1 cellular context compared by ENCODE assay signal in the genomic region with DNA sequence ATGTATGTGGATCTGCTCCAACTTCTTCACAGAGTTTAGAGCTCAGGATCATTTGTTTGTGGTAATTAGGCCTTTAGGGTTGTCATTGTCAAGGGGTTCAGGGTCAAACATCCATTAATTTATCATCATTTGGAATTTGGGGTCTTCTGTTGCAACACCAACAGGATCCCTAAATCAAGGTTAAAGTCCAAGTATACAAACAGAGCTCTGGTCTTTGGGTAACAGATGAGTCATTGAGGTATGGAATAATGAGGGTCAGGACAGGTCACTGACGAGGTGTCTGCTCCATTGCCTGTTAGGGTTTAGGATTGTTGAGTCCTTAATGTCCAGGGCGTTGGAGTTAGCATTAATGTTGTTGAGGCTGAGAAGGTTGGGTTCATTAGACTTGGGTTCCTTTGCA.
TF ChIP-seq lines count a peak whose summit lies in the region.

No MANE protein-coding gene starts in this region.

TF ChIP-seq in HepG2, 621 proteins besides CTCF, POLR2A, EP300 and RAD21 (continues in another document):
- TF ChIP-seq, protein P1, sequence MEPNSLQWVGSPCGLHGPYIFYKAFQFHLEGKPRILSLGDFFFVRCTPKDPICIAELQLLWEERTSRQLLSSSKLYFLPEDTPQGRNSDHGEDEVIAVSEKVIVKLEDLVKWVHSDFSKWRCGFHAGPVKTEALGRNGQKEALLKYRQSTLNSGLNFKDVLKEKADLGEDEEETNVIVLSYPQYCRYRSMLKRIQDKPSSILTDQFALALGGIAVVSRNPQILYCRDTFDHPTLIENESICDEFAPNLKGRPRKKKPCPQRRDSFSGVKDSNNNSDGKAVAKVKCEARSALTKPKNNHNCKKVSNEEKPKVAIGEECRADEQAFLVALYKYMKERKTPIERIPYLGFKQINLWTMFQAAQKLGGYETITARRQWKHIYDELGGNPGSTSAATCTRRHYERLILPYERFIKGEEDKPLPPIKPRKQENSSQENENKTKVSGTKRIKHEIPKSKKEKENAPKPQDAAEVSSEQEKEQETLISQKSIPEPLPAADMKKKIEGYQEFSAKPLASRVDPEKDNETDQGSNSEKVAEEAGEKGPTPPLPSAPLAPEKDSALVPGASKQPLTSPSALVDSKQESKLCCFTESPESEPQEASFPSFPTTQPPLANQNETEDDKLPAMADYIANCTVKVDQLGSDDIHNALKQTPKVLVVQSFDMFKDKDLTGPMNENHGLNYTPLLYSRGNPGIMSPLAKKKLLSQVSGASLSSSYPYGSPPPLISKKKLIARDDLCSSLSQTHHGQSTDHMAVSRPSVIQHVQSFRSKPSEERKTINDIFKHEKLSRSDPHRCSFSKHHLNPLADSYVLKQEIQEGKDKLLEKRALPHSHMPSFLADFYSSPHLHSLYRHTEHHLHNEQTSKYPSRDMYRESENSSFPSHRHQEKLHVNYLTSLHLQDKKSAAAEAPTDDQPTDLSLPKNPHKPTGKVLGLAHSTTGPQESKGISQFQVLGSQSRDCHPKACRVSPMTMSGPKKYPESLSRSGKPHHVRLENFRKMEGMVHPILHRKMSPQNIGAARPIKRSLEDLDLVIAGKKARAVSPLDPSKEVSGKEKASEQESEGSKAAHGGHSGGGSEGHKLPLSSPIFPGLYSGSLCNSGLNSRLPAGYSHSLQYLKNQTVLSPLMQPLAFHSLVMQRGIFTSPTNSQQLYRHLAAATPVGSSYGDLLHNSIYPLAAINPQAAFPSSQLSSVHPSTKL (CRISPR knock-in tag; IDR thresholded peaks at IDR 0.05): peak; percentile 81
- no peak for TF ChIP-seq NRL (CRISPR knock-in tag; IDR thresholded peaks at IDR 0.05; ENCODE audit: borderline replicate concordance)
- no peak for TF ChIP-seq SOX6 (IDR thresholded peaks at IDR 0.05)
- TF ChIP-seq SOX6 (CRISPR knock-in tag; IDR thresholded peaks at IDR 0.05): peak; percentile 80
- TF ChIP-seq HNF4G (IDR thresholded peaks at IDR 0.05; ENCODE audit: borderline replicate concordance, low read depth, low read length): peak; percentile 57; the same call in 1 of the 2 replicates
- no peak for TF ChIP-seq HNF4G (CRISPR knock-in tag; IDR thresholded peaks at IDR 0.05; ENCODE audit: borderline replicate concordance, low read depth)
- TF ChIP-seq POLR2AphosphoS2 (IDR thresholded peaks at IDR 0.05; ENCODE audit: low read depth, low read length): no peak
- TF ChIP-seq TBP (CRISPR knock-in tag; IDR thresholded peaks at IDR 0.05): no peak
- peak; percentile 37; the same call in 1 of the 2 replicates for TF ChIP-seq NCOR1 (IDR thresholded peaks at IDR 0.05; ENCODE audit: borderline replicate concordance, low read length)
- peak; percentile 58 for TF ChIP-seq TEAD3 (CRISPR knock-in tag; optimal IDR thresholded peaks at IDR 0.05; ENCODE audit: borderline replicate concordance)
- TF ChIP-seq SOX5 (CRISPR knock-in tag; IDR thresholded peaks at IDR 0.05; ENCODE audit: borderline replicate concordance): peak; percentile 82; the same call in 1 of the 2 replicates
- TF ChIP-seq, protein P2, sequence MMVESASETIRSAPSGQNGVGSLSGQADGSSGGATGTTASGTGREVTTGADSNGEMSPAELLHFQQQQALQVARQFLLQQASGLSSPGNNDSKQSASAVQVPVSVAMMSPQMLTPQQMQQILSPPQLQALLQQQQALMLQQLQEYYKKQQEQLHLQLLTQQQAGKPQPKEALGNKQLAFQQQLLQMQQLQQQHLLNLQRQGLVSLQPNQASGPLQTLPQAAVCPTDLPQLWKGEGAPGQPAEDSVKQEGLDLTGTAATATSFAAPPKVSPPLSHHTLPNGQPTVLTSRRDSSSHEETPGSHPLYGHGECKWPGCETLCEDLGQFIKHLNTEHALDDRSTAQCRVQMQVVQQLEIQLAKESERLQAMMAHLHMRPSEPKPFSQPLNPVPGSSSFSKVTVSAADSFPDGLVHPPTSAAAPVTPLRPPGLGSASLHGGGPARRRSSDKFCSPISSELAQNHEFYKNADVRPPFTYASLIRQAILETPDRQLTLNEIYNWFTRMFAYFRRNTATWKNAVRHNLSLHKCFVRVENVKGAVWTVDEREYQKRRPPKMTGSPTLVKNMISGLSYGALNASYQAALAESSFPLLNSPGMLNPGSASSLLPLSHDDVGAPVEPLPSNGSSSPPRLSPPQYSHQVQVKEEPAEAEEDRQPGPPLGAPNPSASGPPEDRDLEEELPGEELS (CRISPR knock-in tag; IDR thresholded peaks at IDR 0.05): peak; percentile 43; the same call in 1 of the 2 replicates
- peak; percentile 80 for TF ChIP-seq JUNB (CRISPR knock-in tag; IDR thresholded peaks at IDR 0.05; ENCODE audit: borderline replicate concordance)
- TF ChIP-seq TRIM24 (CRISPR knock-in tag; IDR thresholded peaks at IDR 0.05): peak; percentile 80
- TF ChIP-seq CEBPG (CRISPR knock-in tag; IDR thresholded peaks at IDR 0.05): peak; percentile 77
- TF ChIP-seq, protein P3, sequence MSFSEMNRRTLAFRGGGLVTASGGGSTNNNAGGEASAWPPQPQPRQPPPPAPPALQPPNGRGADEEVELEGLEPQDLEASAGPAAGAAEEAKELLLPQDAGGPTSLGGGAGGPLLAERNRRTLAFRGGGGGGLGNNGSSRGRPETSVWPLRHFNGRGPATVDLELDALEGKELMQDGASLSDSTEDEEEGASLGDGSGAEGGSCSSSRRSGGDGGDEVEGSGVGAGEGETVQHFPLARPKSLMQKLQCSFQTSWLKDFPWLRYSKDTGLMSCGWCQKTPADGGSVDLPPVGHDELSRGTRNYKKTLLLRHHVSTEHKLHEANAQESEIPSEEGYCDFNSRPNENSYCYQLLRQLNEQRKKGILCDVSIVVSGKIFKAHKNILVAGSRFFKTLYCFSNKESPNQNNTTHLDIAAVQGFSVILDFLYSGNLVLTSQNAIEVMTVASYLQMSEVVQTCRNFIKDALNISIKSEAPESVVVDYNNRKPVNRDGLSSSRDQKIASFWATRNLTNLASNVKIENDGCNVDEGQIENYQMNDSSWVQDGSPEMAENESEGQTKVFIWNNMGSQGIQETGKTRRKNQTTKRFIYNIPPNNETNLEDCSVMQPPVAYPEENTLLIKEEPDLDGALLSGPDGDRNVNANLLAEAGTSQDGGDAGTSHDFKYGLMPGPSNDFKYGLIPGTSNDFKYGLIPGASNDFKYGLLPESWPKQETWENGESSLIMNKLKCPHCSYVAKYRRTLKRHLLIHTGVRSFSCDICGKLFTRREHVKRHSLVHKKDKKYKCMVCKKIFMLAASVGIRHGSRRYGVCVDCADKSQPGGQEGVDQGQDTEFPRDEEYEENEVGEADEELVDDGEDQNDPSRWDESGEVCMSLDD (CRISPR knock-in tag; IDR thresholded peaks at IDR 0.05; ENCODE audit: borderline replicate concordance): peak; percentile 99; the same call in 1 of the 2 replicates
- TF ChIP-seq SMARCC2 (IDR thresholded peaks at IDR 0.05): peak; percentile 94
- TF ChIP-seq, protein P4, sequence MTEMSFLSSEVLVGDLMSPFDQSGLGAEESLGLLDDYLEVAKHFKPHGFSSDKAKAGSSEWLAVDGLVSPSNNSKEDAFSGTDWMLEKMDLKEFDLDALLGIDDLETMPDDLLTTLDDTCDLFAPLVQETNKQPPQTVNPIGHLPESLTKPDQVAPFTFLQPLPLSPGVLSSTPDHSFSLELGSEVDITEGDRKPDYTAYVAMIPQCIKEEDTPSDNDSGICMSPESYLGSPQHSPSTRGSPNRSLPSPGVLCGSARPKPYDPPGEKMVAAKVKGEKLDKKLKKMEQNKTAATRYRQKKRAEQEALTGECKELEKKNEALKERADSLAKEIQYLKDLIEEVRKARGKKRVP (CRISPR knock-in tag; IDR thresholded peaks at IDR 0.05): 0 out of 4 replicates have a peak, but pooled peaks of 1 of the 2 experiments have one; percentile 16
- TF ChIP-seq SOX13 (IDR thresholded peaks at IDR 0.05): no peak
- peak in 1 of 2 experiments; percentile 77; a peak in 2 of 4 replicates for TF ChIP-seq SOX13 (CRISPR knock-in tag; conservative IDR thresholded peaks at IDR 0.05 in 1 of 2, IDR thresholded peaks at IDR 0.05 in 1 of 2)
- peak; percentile 33; the same call in 1 of the 2 replicates for TF ChIP-seq SAP130 (CRISPR knock-in tag; IDR thresholded peaks at IDR 0.05; ENCODE audit: low read depth)
- no peak for TF ChIP-seq ZBTB21 (CRISPR knock-in tag; IDR thresholded peaks at IDR 0.05)
- TF ChIP-seq RFX5 (IDR thresholded peaks at IDR 0.05; ENCODE audit: low read depth, low read length): peak; percentile 86
- peak; percentile 99 for TF ChIP-seq ZNF335 (CRISPR knock-in tag; IDR thresholded peaks at IDR 0.05)
- peak; percentile 97 for TF ChIP-seq FOSL2 (CRISPR knock-in tag; IDR thresholded peaks at IDR 0.05)
- TF ChIP-seq ZNF670 (CRISPR knock-in tag; IDR thresholded peaks at IDR 0.05; ENCODE audit: borderline replicate concordance): no peak
- peak; percentile 30; the same call in 1 of the 2 replicates for TF ChIP-seq EHMT2 (IDR thresholded peaks at IDR 0.05; ENCODE audit: borderline replicate concordance, low read depth, low read length)
- TF ChIP-seq, protein P5, sequence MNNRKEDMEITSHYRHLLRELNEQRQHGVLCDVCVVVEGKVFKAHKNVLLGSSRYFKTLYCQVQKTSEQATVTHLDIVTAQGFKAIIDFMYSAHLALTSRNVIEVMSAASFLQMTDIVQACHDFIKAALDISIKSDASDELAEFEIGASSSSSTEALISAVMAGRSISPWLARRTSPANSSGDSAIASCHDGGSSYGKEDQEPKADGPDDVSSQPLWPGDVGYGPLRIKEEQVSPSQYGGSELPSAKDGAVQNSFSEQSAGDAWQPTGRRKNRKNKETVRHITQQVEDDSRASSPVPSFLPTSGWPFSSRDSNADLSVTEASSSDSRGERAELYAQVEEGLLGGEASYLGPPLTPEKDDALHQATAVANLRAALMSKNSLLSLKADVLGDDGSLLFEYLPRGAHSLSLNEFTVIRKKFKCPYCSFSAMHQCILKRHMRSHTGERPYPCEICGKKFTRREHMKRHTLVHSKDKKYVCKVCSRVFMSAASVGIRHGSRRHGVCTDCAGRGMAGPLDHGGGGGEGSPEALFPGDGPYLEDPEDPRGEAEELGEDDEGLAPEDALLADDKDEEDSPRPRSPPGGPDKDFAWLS (CRISPR knock-in tag; IDR thresholded peaks at IDR 0.05; ENCODE audit: borderline replicate concordance): no peak
- TF ChIP-seq, protein P6, sequence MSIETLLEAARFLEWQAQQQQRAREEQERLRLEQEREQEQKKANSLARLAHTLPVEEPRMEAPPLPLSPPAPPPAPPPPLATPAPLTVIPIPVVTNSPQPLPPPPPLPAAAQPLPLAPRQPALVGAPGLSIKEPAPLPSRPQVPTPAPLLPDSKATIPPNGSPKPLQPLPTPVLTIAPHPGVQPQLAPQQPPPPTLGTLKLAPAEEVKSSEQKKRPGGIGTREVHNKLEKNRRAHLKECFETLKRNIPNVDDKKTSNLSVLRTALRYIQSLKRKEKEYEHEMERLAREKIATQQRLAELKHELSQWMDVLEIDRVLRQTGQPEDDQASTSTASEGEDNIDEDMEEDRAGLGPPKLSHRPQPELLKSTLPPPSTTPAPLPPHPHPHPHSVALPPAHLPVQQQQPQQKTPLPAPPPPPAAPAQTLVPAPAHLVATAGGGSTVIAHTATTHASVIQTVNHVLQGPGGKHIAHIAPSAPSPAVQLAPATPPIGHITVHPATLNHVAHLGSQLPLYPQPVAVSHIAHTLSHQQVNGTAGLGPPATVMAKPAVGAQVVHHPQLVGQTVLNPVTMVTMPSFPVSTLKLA (IDR thresholded peaks at IDR 0.05): no peak
- TF ChIP-seq, protein P7, sequence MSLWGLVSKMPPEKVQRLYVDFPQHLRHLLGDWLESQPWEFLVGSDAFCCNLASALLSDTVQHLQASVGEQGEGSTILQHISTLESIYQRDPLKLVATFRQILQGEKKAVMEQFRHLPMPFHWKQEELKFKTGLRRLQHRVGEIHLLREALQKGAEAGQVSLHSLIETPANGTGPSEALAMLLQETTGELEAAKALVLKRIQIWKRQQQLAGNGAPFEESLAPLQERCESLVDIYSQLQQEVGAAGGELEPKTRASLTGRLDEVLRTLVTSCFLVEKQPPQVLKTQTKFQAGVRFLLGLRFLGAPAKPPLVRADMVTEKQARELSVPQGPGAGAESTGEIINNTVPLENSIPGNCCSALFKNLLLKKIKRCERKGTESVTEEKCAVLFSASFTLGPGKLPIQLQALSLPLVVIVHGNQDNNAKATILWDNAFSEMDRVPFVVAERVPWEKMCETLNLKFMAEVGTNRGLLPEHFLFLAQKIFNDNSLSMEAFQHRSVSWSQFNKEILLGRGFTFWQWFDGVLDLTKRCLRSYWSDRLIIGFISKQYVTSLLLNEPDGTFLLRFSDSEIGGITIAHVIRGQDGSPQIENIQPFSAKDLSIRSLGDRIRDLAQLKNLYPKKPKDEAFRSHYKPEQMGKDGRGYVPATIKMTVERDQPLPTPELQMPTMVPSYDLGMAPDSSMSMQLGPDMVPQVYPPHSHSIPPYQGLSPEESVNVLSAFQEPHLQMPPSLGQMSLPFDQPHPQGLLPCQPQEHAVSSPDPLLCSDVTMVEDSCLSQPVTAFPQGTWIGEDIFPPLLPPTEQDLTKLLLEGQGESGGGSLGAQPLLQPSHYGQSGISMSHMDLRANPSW (CRISPR knock-in tag; IDR thresholded peaks at IDR 0.05; ENCODE audit: borderline replicate concordance): no peak
- TF ChIP-seq, protein P8, sequence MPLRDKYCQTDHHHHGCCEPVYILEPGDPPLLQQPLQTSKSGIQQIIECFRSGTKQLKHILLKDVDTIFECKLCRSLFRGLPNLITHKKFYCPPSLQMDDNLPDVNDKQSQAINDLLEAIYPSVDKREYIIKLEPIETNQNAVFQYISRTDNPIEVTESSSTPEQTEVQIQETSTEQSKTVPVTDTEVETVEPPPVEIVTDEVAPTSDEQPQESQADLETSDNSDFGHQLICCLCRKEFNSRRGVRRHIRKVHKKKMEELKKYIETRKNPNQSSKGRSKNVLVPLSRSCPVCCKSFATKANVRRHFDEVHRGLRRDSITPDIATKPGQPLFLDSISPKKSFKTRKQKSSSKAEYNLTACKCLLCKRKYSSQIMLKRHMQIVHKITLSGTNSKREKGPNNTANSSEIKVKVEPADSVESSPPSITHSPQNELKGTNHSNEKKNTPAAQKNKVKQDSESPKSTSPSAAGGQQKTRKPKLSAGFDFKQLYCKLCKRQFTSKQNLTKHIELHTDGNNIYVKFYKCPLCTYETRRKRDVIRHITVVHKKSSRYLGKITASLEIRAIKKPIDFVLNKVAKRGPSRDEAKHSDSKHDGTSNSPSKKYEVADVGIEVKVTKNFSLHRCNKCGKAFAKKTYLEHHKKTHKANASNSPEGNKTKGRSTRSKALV (CRISPR knock-in tag; IDR thresholded peaks at IDR 0.05): no peak
- TF ChIP-seq FOXP1 (IDR thresholded peaks at IDR 0.05): 0 out of 2 replicates have a peak, but pooled peaks have one; percentile 18
- TF ChIP-seq FOXP1 (CRISPR knock-in tag; IDR thresholded peaks at IDR 0.05): peak; percentile 61
